1 cellular context compared by ENCODE assay signal in genomic region chr1:232752365-232752764, GRCh38.
TF ChIP-seq lines count a peak whose summit lies in the region.

No MANE protein-coding gene starts in this region.

TF ChIP-seq in HepG2, 621 proteins besides CTCF, POLR2A, EP300 and RAD21 (continued from another document):
- TF ChIP-seq SOX5 (CRISPR knock-in tag; IDR thresholded peaks at IDR 0.05; ENCODE audit: borderline replicate concordance) (no peak), PITX1 (CRISPR knock-in tag; IDR thresholded peaks at IDR 0.05) (no peak), THAP9 (CRISPR knock-in tag; IDR thresholded peaks at IDR 0.05; ENCODE audit: borderline replicate concordance) (no peak), KDM1A (CRISPR knock-in tag; IDR thresholded peaks at IDR 0.05) (no peak), AFF4 (CRISPR knock-in tag; IDR thresholded peaks at IDR 0.05) (no peak), KAT7 (CRISPR knock-in tag; IDR thresholded peaks at IDR 0.05; ENCODE audit: borderline replicate concordance) (no peak), ZNF33A (CRISPR knock-in tag; IDR thresholded peaks at IDR 0.05; ENCODE audit: borderline replicate concordance) (no peak), TFAP4 (IDR thresholded peaks at IDR 0.05; ENCODE audit: borderline replicate concordance, low read depth) (no peak), FOXJ3 (CRISPR knock-in tag; IDR thresholded peaks at IDR 0.05; ENCODE audit: borderline replicate concordance) (no peak), ZNF512B (CRISPR knock-in tag; IDR thresholded peaks at IDR 0.05; ENCODE audit: borderline replicate concordance) (no peak)
